8 cellular contexts compared by ENCODE assay signal in the genomic region with DNA sequence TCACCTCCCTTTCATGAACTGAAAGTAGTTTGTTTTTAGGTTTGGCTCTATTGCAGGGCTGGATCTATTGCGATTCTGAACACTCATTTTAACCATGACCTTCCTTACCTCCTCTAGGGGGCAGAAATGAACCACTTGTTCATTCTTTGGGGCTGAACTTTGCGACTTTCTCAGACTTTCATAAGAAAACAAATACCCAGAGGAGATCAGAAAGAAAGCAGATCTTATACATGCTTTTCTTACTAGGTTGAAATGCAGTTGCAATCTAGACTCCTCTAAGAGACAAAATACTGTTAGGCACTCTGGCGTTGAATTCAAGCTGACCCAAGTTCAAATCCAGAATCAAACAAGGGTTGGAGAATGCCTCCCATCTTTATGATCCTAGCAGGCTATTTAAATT. TPM values are rescaled to one million over a fixed set of nuclear protein-coding genes. Genes with fewer than 3 reads are reported as not detected.
A peak's percentile ranks its signal among the peaks of the same experiment; 100 is the strongest.
DNase-seq lines count a peak whose midpoint lies in the region; ATAC-seq and TF ChIP-seq lines count a peak whose summit lies in the region.

No MANE protein-coding gene starts in this region.

- ATAC-seq in HG02852 (IDR thresholded peaks at IDR 0.05; ENCODE audit: unreplicated experiment), result no peak

- H3K4me3 ChIP-seq in suprapubic skin, result no peak overlapping the region

- DNase-seq in CD1c-positive myeloid dendritic cell (ENCODE audit: extremely low spot score), result peak; percentile 78
- peak; percentile 66 for DNase-seq in H4 (ENCODE audit: low spot score)
- peak; percentile 9 for DNase-seq in NCI-H774 (lab: John Stamatoyannopoulos, UW)
- peak; percentile 70 to 79 for DNase-seq in T47D (ENCODE audit: low read depth in 1 of 2, low spot score in 1 of 2)
- peak; percentile 65 for DNase-seq in iris pigment epithelial cell (ENCODE audit: low read depth)
- DNase-seq in suprapubic skin (ENCODE audit: low spot score in 2 of 2), result no peak
- no peak for DNase-seq in activated naive CD4-positive, alpha-beta T cell treated with Interleukin-2 at 50 U/mL for 16 hours

- no peak overlapping the region for H3K27ac ChIP-seq in suprapubic skin

- no peaks in the 10 kb centered on the region for H3K36me3 ChIP-seq in suprapubic skin

- in situ Hi-C loops in T47D (cut with HindIII; ENCODE audit: low pct_unique_long_range_greater_than_20kb, low sequenced_read_pairs), result no loop called here

- TF ChIP-seq CTCF in suprapubic skin (IDR thresholded peaks at IDR 0.05), result peak; percentile 58 to 71

- no peaks in the 10 kb centered on the region for H3K9me3 ChIP-seq in suprapubic skin

- 12% methylated on average over 3 of the region's 3 CpGs for WGBS in suprapubic skin

- no peak for TF ChIP-seq EP300 in suprapubic skin (IDR thresholded peaks at IDR 0.05)

- no peak for TF ChIP-seq POLR2A in suprapubic skin (IDR thresholded peaks at IDR 0.05)

- peaks cover 24% of the 10 kb centered on the region for H3K4me1 ChIP-seq in suprapubic skin

- no peaks in the 10 kb centered on the region for H3K27me3 ChIP-seq in suprapubic skin

RNA-seq across cellular contexts. Expression of gene PLEKHG3, which starts 32.6 kb away (rescaled TPM):
- 4.6 and 8.9 TPM in 2 replicates for total RNA-seq in H4 (2014; rRNA removed; shearing (Covaris generic))
- total RNA-seq in suprapubic skin, result 100 to 1,000 TPM in 1 of 4 donors, 10 to 100 TPM in 3; 60.4 to 140 (median 96.5) TPM

Comparison
In these comparisons a context has a peak if more than half of its experiments do, and no peak if none do; other contexts are left out.
1. DNase-seq: peak in CD1c-positive myeloid dendritic cell (single experiment), H4 (single experiment), NCI-H774 (single experiment), T47D (2 of 2) and iris pigment epithelial cell (single experiment); none in suprapubic skin (0 of 2) and activated naive CD4-positive, alpha-beta T cell treated with Interleukin-2 at 50 U/mL for 16 hours (single experiment).